ENCODE assay signal across 22 cellular contexts in the genomic region with DNA sequence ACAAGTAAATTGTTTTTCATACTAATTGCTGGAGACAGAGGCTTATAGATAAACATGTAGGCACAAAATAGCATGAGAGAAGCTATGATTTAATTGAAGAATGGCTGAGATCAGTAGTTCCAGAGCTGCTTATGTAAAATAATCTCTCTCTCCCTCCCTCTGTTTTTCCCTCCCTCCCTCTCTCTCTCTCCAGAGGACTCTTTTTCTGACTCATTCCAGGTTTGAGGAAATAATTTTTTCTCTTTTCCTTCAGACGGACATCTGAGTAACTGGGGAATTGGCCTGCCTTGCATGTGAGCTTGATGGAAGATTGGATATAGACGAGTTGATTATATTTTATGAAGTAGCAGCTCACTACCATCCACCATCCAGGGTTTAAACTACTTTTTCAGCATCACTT. TPM values are rescaled to one million over a fixed set of nuclear protein-coding genes. Genes with fewer than 3 reads are reported as not detected.
DNase-seq lines count a peak whose midpoint lies in the region; ATAC-seq, FAIRE-seq and TF ChIP-seq lines count a peak whose summit lies in the region.
"Had no signal": no experiment of that assay in that cellular context is flagged by ENCODE, and none has a peak within 500 bp of the region (broad histone marks: within the 10 kb centered on the region; RNA-seq: fewer than 3 reads in every experiment).

No MANE protein-coding gene starts in this region.

- no peak for ATAC-seq in GM18909 (IDR thresholded peaks at IDR 0.05; ENCODE audit: poor library complexity, unreplicated experiment)
- ATAC-seq: HepG2, natural killer cell, T-cell had no signal

- DNase-seq in DMS53 (lab: John Stamatoyannopoulos, UW) (peak; percentile 20), DMS53 treated with DMSO at 0.1 percent for 48 hours (lab: John Stamatoyannopoulos, UW; ENCODE audit: unreplicated experiment) (no peak), hepatocyte (ENCODE audit: low spot score) (no peak), smooth muscle cell (lab: John Stamatoyannopoulos, UW; ENCODE audit: unreplicated experiment) (no peak), GM19239 (ENCODE audit: insufficient read length, low spot score) (no peak), epidermal melanocyte (ENCODE audit: insufficient read length, low spot score) (no peak)
- DNase-seq: activated naive CD4-positive, alpha-beta T cell; brain microvascular endothelial cell; C1 segment of cervical spinal cord; dermis blood vessel endothelial cell; erythroblast; MG63; natural killer cell; NCI-H1694 treated with DMSO at 0.1 percent for 48 hours; NCI-H446 treated with DMSO at 0.1 percent for 48 hours; T-cell; testis had no signal

- H3K9me3 ChIP-seq in hepatocyte (ENCODE audit: low read depth), result no peaks in the 10 kb centered on the region
- no peaks in the 10 kb centered on the region for H3K9me3 ChIP-seq in smooth muscle cell (replicated peaks; ENCODE audit: low read depth)
- H3K9me3 ChIP-seq: MG63, prostate gland, testis had no signal

- H3K4me3 ChIP-seq in hepatocyte (no peak overlapping the region), smooth muscle cell (peak overlapping the region; percentile 68)
- H3K4me3 ChIP-seq: MG63, prostate gland, testis had no signal

- peak overlapping the region; percentile 23 for H3K9ac ChIP-seq in smooth muscle cell (ENCODE audit: low read depth)

- H3K27ac ChIP-seq in angular gyrus (ENCODE audit: low read depth, low read length) (peak overlapping the region; percentile 62), hepatocyte (no peak overlapping the region), smooth muscle cell (ENCODE audit: low read depth) (peak overlapping the region; percentile 38)
- H3K27ac ChIP-seq: 22Rv1, brain microvascular endothelial cell, prostate gland, testis had no signal

- WGBS in hepatocyte (ENCODE audit: low lambda C conversion rate, missing lambda C conversion rate), result 62% methylated on average over 2 of the region's 2 CpGs
- 39% methylated on average over 2 of the region's 2 CpGs for WGBS in smooth muscle cell (ENCODE audit: low lambda C conversion rate)

- H4K20me1 ChIP-seq in hepatocyte (ENCODE audit: insufficient read depth, poor library complexity, severe bottlenecking) (no peaks in the 10 kb centered on the region), smooth muscle cell (ENCODE audit: low read depth) (peaks cover 26% of the 10 kb centered on the region)

- peak overlapping the region; percentile 80 for H3K4me2 ChIP-seq in hepatocyte
- peak overlapping the region; percentile 92 for H3K4me2 ChIP-seq in smooth muscle cell

- peaks cover 4% of the 10 kb centered on the region for H3F3A ChIP-seq in smooth muscle cell (ENCODE audit: low read depth)

- H3K4me1 ChIP-seq in hepatocyte (ENCODE audit: insufficient read depth) (peaks cover 9% of the 10 kb centered on the region), smooth muscle cell (ENCODE audit: low read depth) (peaks cover 24% of the 10 kb centered on the region)
- H3K4me1 ChIP-seq: prostate gland had no signal

- no peaks in the 10 kb centered on the region for H3K36me3 ChIP-seq in hepatocyte (replicated peaks; ENCODE audit: insufficient read depth, low read depth)
- no peaks in the 10 kb centered on the region for H3K36me3 ChIP-seq in smooth muscle cell (ENCODE audit: low read depth)
- H3K36me3 ChIP-seq: brain microvascular endothelial cell, MG63, prostate gland had no signal

- H2AFZ ChIP-seq in hepatocyte (no peak overlapping the region), smooth muscle cell (ENCODE audit: low read depth) (no peak overlapping the region)

- FAIRE-seq in GM19239 (lab: Jason Lieb, UNC), result no peak
- FAIRE-seq: HepG2 had no signal

- H3K79me2 ChIP-seq in hepatocyte (no peaks in the 10 kb centered on the region), smooth muscle cell (ENCODE audit: low read depth) (peaks cover 52% of the 10 kb centered on the region)

- H3K9me2 ChIP-seq in hepatocyte (replicated peaks; ENCODE audit: insufficient read depth), result no peaks in the 10 kb centered on the region

- TF ChIP-seq CTCF in hepatocyte (IDR thresholded peaks at IDR 0.05; ENCODE audit: poor library complexity) (no peak), smooth muscle cell (IDR thresholded peaks at IDR 0.05; ENCODE audit: borderline replicate concordance, insufficient read depth, poor library complexity, severe bottlenecking) (no peak)

- H3K27me3 ChIP-seq in hepatocyte, result no peaks in the 10 kb centered on the region
- no peaks in the 10 kb centered on the region for H3K27me3 ChIP-seq in smooth muscle cell (ENCODE audit: low read depth)
- H3K27me3 ChIP-seq: brain microvascular endothelial cell, testis had no signal

RNA-seq across cellular contexts. Expression of a gene that starts 35.5 kb away (rescaled TPM):
- total RNA-seq in hepatocyte (2.3 and 3.4 TPM in 2 replicates), smooth muscle cell (11.1 and 13.4 TPM in 2 replicates)
- polyA plus RNA-seq in hepatocyte (0.45 and 0.52 TPM in 2 replicates), smooth muscle cell (1.5 and 1.6 TPM in 2 replicates)

RNA-seq across cellular contexts. Expression of a gene that starts 35.7 kb away (rescaled TPM):
- total RNA-seq in hepatocyte, result 118 and 119 TPM in 2 replicates
- polyA plus RNA-seq in hepatocyte, result 82.3 and 97.1 TPM in 2 replicates
- total RNA-seq in smooth muscle cell, result 192 and 283 TPM in 2 replicates
- 159 and 215 TPM in 2 replicates for polyA plus RNA-seq in smooth muscle cell
